26 cellular contexts compared by ENCODE assay signal in genomic region chr10:10497245-10497644, GRCh38.
DNase-seq lines count a peak whose midpoint lies in the region; ATAC-seq, FAIRE-seq and TF ChIP-seq lines count a peak whose summit lies in the region.
"Had no signal": no experiment of that assay in that cellular context is flagged by ENCODE, and none has a peak within 500 bp of the region (broad histone marks: within the 10 kb centered on the region; RNA-seq: fewer than 3 reads in every experiment).

No MANE protein-coding gene starts in this region.

- no peak for ATAC-seq in gastroesophageal sphincter
- ATAC-seq: A549, HepG2 had no signal

- H3K4me3 Mint-ChIP-seq in neural progenitor cell = no peak overlapping the region
- H3K4me3 Mint-ChIP-seq: CD4-positive, alpha-beta T cell had no signal

- no peak for TF ChIP-seq EP300 in gastroesophageal sphincter (IDR thresholded peaks at IDR 0.05)

- H2AFZ ChIP-seq in KMS-11 (ENCODE audit: low read depth) (no peak overlapping the region), neural progenitor cell (replicated peaks) (no peak overlapping the region)

- H3K4me2 ChIP-seq in KMS-11 (no peak overlapping the region), neural progenitor cell (no peak overlapping the region)
- H3K4me2 ChIP-seq: A549; BLaER1 treated with 17β-estradiol and CSF1 and Interleukin-3, amounts not matched to agents 10 nM and 100 nM; SK-N-SH had no signal

- H3K9me3 ChIP-seq in neural progenitor cell (ENCODE audit: low read depth) = no peaks in the 10 kb centered on the region
- H3K9me3 ChIP-seq in gastroesophageal sphincter = no peaks in the 10 kb centered on the region
- H3K9me3 ChIP-seq: A549; BLaER1 treated with 17β-estradiol and CSF1 and Interleukin-3, amounts not matched to agents 10 nM and 100 nM; SK-N-SH had no signal

- no peaks in the 10 kb centered on the region for H4K20me1 ChIP-seq in KMS-11 (ENCODE audit: insufficient read depth)
- H4K20me1 ChIP-seq in neural progenitor cell (ENCODE audit: low read depth) = no peaks in the 10 kb centered on the region
- H4K20me1 ChIP-seq: BLaER1 treated with 17β-estradiol and CSF1 and Interleukin-3, amounts not matched to agents 10 nM and 100 nM had no signal

- H3K27me3 ChIP-seq in KMS-11 (ENCODE audit: insufficient read depth, low read depth) (no peaks in the 10 kb centered on the region), neural progenitor cell (no peaks in the 10 kb centered on the region), gastroesophageal sphincter (no peaks in the 10 kb centered on the region)
- H3K27me3 ChIP-seq: BLaER1 treated with 17β-estradiol and CSF1 and Interleukin-3, amounts not matched to agents 10 nM and 100 nM had no signal

- peaks cover 6% of the 10 kb centered on the region for H3K9me3 Mint-ChIP-seq in neural progenitor cell

- H3K27ac ChIP-seq in KMS-11 (no peak overlapping the region), neural progenitor cell (no peak overlapping the region), gastroesophageal sphincter (no peak overlapping the region)
- H3K27ac ChIP-seq: A549; BLaER1 treated with 17β-estradiol and CSF1 and Interleukin-3, amounts not matched to agents 10 nM and 100 nM had no signal

- H3K27ac Mint-ChIP-seq in neural progenitor cell = no peak overlapping the region
- H3K27ac Mint-ChIP-seq: CD4-positive, alpha-beta T cell had no signal

- H3K4me1 ChIP-seq in KMS-11 (ENCODE audit: low read depth, poor library complexity, severe bottlenecking) = no peaks in the 10 kb centered on the region
- peaks cover under 1% of the 10 kb centered on the region for H3K4me1 ChIP-seq in neural progenitor cell
- H3K4me1 ChIP-seq in gastroesophageal sphincter = no peaks in the 10 kb centered on the region
- H3K4me1 ChIP-seq: A549 had no signal

- FAIRE-seq in GM19239 (lab: Jason Lieb, UNC) = no peak
- FAIRE-seq: A549, H54, HepG2, RCC 7860 had no signal

- peak; percentile 13 for TF ChIP-seq CTCF in GM12873 (IDR thresholded peaks at IDR 0.05; ENCODE audit: insufficient read depth, low read depth, low read length, missing control alignments)
- TF ChIP-seq CTCF in KMS-11 (conservative IDR thresholded peaks at IDR 0.05; ENCODE audit: low read depth, low read length) = 0 out of 2 replicates have a peak, but pooled peaks have one; percentile 26
- TF ChIP-seq CTCF in fibroblast of mammary gland (conservative IDR thresholded peaks at IDR 0.05; ENCODE audit: control insufficient read depth, insufficient read depth, low read depth, low read length) = peak; percentile 6
- TF ChIP-seq CTCF in neural progenitor cell (IDR thresholded peaks at IDR 0.05) = peak; percentile 16
- TF ChIP-seq CTCF in gastroesophageal sphincter (IDR thresholded peaks at IDR 0.05) = no peak

- no peaks in the 10 kb centered on the region for H3K36me3 ChIP-seq in KMS-11 (ENCODE audit: insufficient read depth)
- no peaks in the 10 kb centered on the region for H3K36me3 ChIP-seq in neural progenitor cell
- H3K36me3 ChIP-seq in gastroesophageal sphincter = no peaks in the 10 kb centered on the region
- H3K36me3 ChIP-seq: BLaER1 treated with 17β-estradiol and CSF1 and Interleukin-3, amounts not matched to agents 10 nM and 100 nM had no signal

- no peaks in the 10 kb centered on the region for H3K79me2 ChIP-seq in KMS-11 (ENCODE audit: insufficient read depth, low read depth)
- no peaks in the 10 kb centered on the region for H3K79me2 ChIP-seq in neural progenitor cell (ENCODE audit: low read depth)

- H3K9ac ChIP-seq in KMS-11 (no peak overlapping the region), neural progenitor cell (no peak overlapping the region)
- H3K9ac ChIP-seq: BLaER1 treated with 17β-estradiol and CSF1 and Interleukin-3, amounts not matched to agents 10 nM and 100 nM; SK-N-SH had no signal

- no peak for TF ChIP-seq POLR2A in gastroesophageal sphincter (IDR thresholded peaks at IDR 0.05)

- H3F3A ChIP-seq in neural progenitor cell (ENCODE audit: low read depth) = no peaks in the 10 kb centered on the region

- no peaks in the 10 kb centered on the region for H3K36me3 Mint-ChIP-seq in neural progenitor cell

- no peaks in the 10 kb centered on the region for H3K4me1 Mint-ChIP-seq in neural progenitor cell

- DNase-seq in fibroblast of mammary gland (ENCODE audit: low read depth) (no peak), neural progenitor cell (ENCODE audit: low spot score) (no peak), NCI-H1092 treated with DMSO at 0.1 percent for 48 hours (lab: John Stamatoyannopoulos, UW) (no peak), GM19239 (ENCODE audit: insufficient read length, low spot score) (no peak)
- DNase-seq: AML-193; CD4-positive, alpha-beta T cell; COR-L47; DMS79 treated with DMSO at 0.1 percent for 48 hours; GF-D8; KBM-7; NCI-H1092; NCI-H1436 treated with DMSO at 0.1 percent for 48 hours; NCI-H187 treated with DMSO at 0.1 percent for 48 hours; NCI-H446; NCI-H524 treated with DMSO at 0.1 percent for 48 hours; NCI-H774; SK-N-SH; SW 1271 had no signal

- H3K27me3 Mint-ChIP-seq in neural progenitor cell (ENCODE audit: insufficient read depth, low read depth) = peaks cover 6% of the 10 kb centered on the region

- H3K4me3 ChIP-seq in KMS-11 (IDR thresholded peaks at IDR 0.05; ENCODE audit: insufficient read depth, low read depth, low read length) (no peak overlapping the region), fibroblast of mammary gland (ENCODE audit: control insufficient read depth, low read depth, low read length) (no peak overlapping the region), neural progenitor cell (no peak overlapping the region), gastroesophageal sphincter (no peak overlapping the region)
- H3K4me3 ChIP-seq: A549; BLaER1 treated with 17β-estradiol and CSF1 and Interleukin-3, amounts not matched to agents 10 nM and 100 nM had no signal

- 94 to 100% methylated on average over 1 to 3 of the region's 3 CpGs for WGBS in gastroesophageal sphincter (ENCODE audit: low coverage in 1 of 2), 2 donors

Comparison
In these comparisons a context has a peak if more than half of its experiments do, and no peak if none do; other contexts are left out.
1. CTCF ChIP-seq: peak in GM12873 (single experiment), KMS-11 (single experiment), fibroblast of mammary gland (single experiment) and neural progenitor cell (single experiment); none in gastroesophageal sphincter (0 of 4).